Comparison of ENCODE assay signal across 8 cellular contexts in genomic region chr15:67520976-67521769, GRCh38. TPM values are rescaled to one million over a fixed set of nuclear protein-coding genes. Genes with fewer than 3 reads are reported as not detected.
DNase-seq lines count a peak whose midpoint lies in the region; ATAC-seq and TF ChIP-seq lines count a peak whose summit lies in the region.

Gene C15orf61 (plus strand): TSS chr15:67521131. CDS start chr15:67521249, 118 bp downstream.

- H3K9ac ChIP-seq in IMR-90 (ENCODE audit: low read depth, low read length), result peak within 1 kb of the TSS; percentile 89

- H3K4me1 ChIP-seq in DOHH2 (ENCODE audit: control insufficient read depth, low read length) (peaks cover 28% of the 10 kb centered on the region), IMR-90 (ENCODE audit: control insufficient read depth, insufficient read depth, low read length) (no peaks in the 10 kb centered on the region), Peyer's patch (peaks cover 0 to 11% (median 0%) of the 10 kb centered on the region in 4 donors)

- no peaks in the 10 kb centered on the region for H3K27me3 ChIP-seq in DOHH2 (ENCODE audit: control insufficient read depth, low read length)
- H3K27me3 ChIP-seq in IMR-90 (ENCODE audit: control insufficient read depth, insufficient read depth, low read length), result no peaks in the 10 kb centered on the region
- H3K27me3 ChIP-seq in Peyer's patch, result no peaks in the 10 kb centered on the region

- TF ChIP-seq CTCF in DOHH2 (IDR thresholded peaks at IDR 0.05; ENCODE audit: low read depth, low read length, poor library complexity, severe bottlenecking) (no peak), IMR-90 (conservative IDR thresholded peaks at IDR 0.05; ENCODE audit: low read depth, low read length) (no peak), Peyer's patch (IDR thresholded peaks at IDR 0.05) (peak in 2 of 6 experiments; percentile 11 to 32), fibroblast of mammary gland (conservative IDR thresholded peaks at IDR 0.05; ENCODE audit: control insufficient read depth, insufficient read depth, low read depth, low read length) (no peak), natural killer cell (IDR thresholded peaks at IDR 0.05) (no peak)

- H3K27ac ChIP-seq in DOHH2 (ENCODE audit: low read depth, low read length) (peak within 1 kb of the TSS; percentile 66), IMR-90 (ENCODE audit: insufficient read depth, low read length) (peak within 1 kb of the TSS; percentile 94), Peyer's patch (peak within 1 kb of the TSS; percentile 93 to 98 (median 96))

- no peaks in the 10 kb centered on the region for H3K9me3 Mint-ChIP-seq in natural killer cell

- peak within 1 kb of the TSS; percentile 86 for H2BK5ac ChIP-seq in IMR-90 (ENCODE audit: low read depth, low read length, poor library complexity, severe bottlenecking)

- peak; percentile 75 for DNase-seq in IMR-90
- DNase-seq in Peyer's patch, result peak; percentile 82 to 95 (median 93)
- DNase-seq in activated T-helper 1 cell treated with anti-CD3 and anti-CD28 coated beads, Interleukin-2, amount 50 U/mL, for 16 hours (ENCODE audit: low read depth in 1 of 2, low spot score in 1 of 2), result peak; percentile 64 to 77
- peak; percentile 67 for DNase-seq in fibroblast of mammary gland (ENCODE audit: low read depth)
- DNase-seq in natural killer cell, result peak; percentile 83
- peak; percentile 67 to 81 (median 76) for DNase-seq in stimulated activated naive CD4-positive, alpha-beta T cell (lab: John Stamatoyannopoulos, UW)

- CTCF ChIA-PET in IMR-90 (lab: Yijun Ruan, JAX), result interaction anchor here (0.7 kb wide), 1 partner anchor 72 kb away, joined by 3 read pairs; no protein-coding TSS in a partner anchor

- H3K14ac ChIP-seq in IMR-90 (replicated peaks; ENCODE audit: low read depth, low read length), result peak within 1 kb of the TSS; percentile 96

- H2BK15ac ChIP-seq in IMR-90 (ENCODE audit: low read depth, low read length), result peak within 1 kb of the TSS; percentile 16; the same call in 1 of the 3 replicates

- H4K91ac ChIP-seq in IMR-90 (ENCODE audit: insufficient read depth, low read depth, low read length), result peak within 1 kb of the TSS; percentile 83

- H3K36me3 Mint-ChIP-seq in natural killer cell, result no peaks in the 10 kb centered on the region

- H3K4me2 ChIP-seq in DOHH2 (ENCODE audit: low read length) (peak within 1 kb of the TSS; percentile 78), IMR-90 (ENCODE audit: low read depth, low read length) (peak within 1 kb of the TSS; percentile 90)

- H4K8ac ChIP-seq in IMR-90 (ENCODE audit: low read depth in 2 of 2, low read length in 2 of 2), result peak within 1 kb of the TSS; percentile 92 to 98

- H3K4me3 ChIP-seq in DOHH2 (ENCODE audit: low read length), result peak within 1 kb of the TSS; percentile 96
- H3K4me3 ChIP-seq in IMR-90 (ENCODE audit: insufficient read depth, low read depth, low read length), result peak within 1 kb of the TSS; percentile 79
- H3K4me3 ChIP-seq in Peyer's patch, result peak within 1 kb of the TSS; percentile 73 to 85 (median 76)
- peak within 1 kb of the TSS; percentile 75 for H3K4me3 ChIP-seq in fibroblast of mammary gland (ENCODE audit: control insufficient read depth, low read depth, low read length)

- H3K36me3 ChIP-seq in DOHH2 (ENCODE audit: control insufficient read depth, low read length) (peaks cover 3% of the 10 kb centered on the region; the same call in 1 of the 2 replicates), IMR-90 (ENCODE audit: control insufficient read depth, insufficient read depth, low read length) (no peaks in the 10 kb centered on the region), Peyer's patch (no peaks in the 10 kb centered on the region)

- peak within 1 kb of the TSS; percentile 66; the same call in 1 of the 2 replicates for H3K18ac ChIP-seq in IMR-90 (ENCODE audit: low read depth, low read length)

- no peaks in the 10 kb centered on the region for H3K27me3 Mint-ChIP-seq in natural killer cell (ENCODE audit: low read depth in 2 of 2)

- H3K56ac ChIP-seq in IMR-90 (ENCODE audit: extremely low read depth, insufficient read depth, low read length), result peak within 1 kb of the TSS; percentile 54

- POLR2A ChIA-PET in IMR-90 (lab: Charles Lee; ENCODE audit: unreplicated experiment), result no interaction called here

- H3K79me2 ChIP-seq in DOHH2 (ENCODE audit: control insufficient read depth, low read length), result peaks cover 54% of the 10 kb centered on the region

- no peak within 1 kb of the TSS for H2BK20ac ChIP-seq in IMR-90 (ENCODE audit: low read depth, low read length)

- peaks cover 16 to 22% of the 10 kb centered on the region in 2 donors for H3K4me1 Mint-ChIP-seq in natural killer cell

- peak; percentile 69 for TF ChIP-seq POLR2A in IMR-90 (IDR thresholded peaks at IDR 0.05; ENCODE audit: low read depth, low read length)
- TF ChIP-seq POLR2A in Peyer's patch (IDR thresholded peaks at IDR 0.05), result peak; percentile 41 to 83

- H3K4me3 Mint-ChIP-seq in natural killer cell, result peak within 1 kb of the TSS; percentile 93

- no TSS peak for BruUV-seq in IMR-90 (replicated peaks; lab: Mats Ljungman, UMichigan)

- H3K9me3 ChIP-seq in DOHH2 (ENCODE audit: control insufficient read depth, insufficient read depth, low read length) (no peaks in the 10 kb centered on the region), IMR-90 (ENCODE audit: control insufficient read depth, insufficient read depth, low read length) (no peaks in the 10 kb centered on the region), Peyer's patch (no peaks in the 10 kb centered on the region)

- H3F3A ChIP-seq in DOHH2 (ENCODE audit: control insufficient read depth, insufficient read depth), result no peaks in the 10 kb centered on the region

- peak within 1 kb of the TSS; percentile 99 for H2AFZ ChIP-seq in IMR-90 (replicated peaks; ENCODE audit: low read length, poor library complexity)

- H3K9me2 ChIP-seq in DOHH2 (replicated peaks; ENCODE audit: control insufficient read depth, low read length), result no peaks in the 10 kb centered on the region

- H3K27ac Mint-ChIP-seq in natural killer cell, result peak within 1 kb of the TSS; percentile 93 to 96

- no peak for TF ChIP-seq RAD21 in IMR-90 (IDR thresholded peaks at IDR 0.05; ENCODE audit: low read length)

- H2AK9ac ChIP-seq in IMR-90 (replicated peaks; ENCODE audit: low read depth, low read length, poor library complexity), result peak within 1 kb of the TSS; percentile 68

- peak within 1 kb of the TSS; percentile 35; the same call in 1 of the 2 replicates for H2AK5ac ChIP-seq in IMR-90 (ENCODE audit: low read depth, low read length)

- in situ Hi-C loops in IMR-90 (cut with MboI; ENCODE audit: low sequenced_read_pairs), result no loop called here

- intact Hi-C loops in IMR-90 (cut with micrococcal nuclease) (no loop called here), natural killer cell (cut with micrococcal nuclease) (loop anchor here (1.0 kb wide), 1 partner anchor 319 kb away; the partner anchor contains the start of gene RNU6-1)

- peak within 1 kb of the TSS; percentile 79 for H2BK120ac ChIP-seq in IMR-90 (ENCODE audit: low read depth, low read length)

- no peaks in the 10 kb centered on the region for H3K9me1 ChIP-seq in IMR-90 (ENCODE audit: insufficient read depth, low read length)

- H4K20me1 ChIP-seq in DOHH2 (ENCODE audit: control insufficient read depth, insufficient read depth, low read depth, low read length) (no peaks in the 10 kb centered on the region), IMR-90 (ENCODE audit: insufficient read depth, low read length) (peaks cover 3% of the 10 kb centered on the region; the same call in 1 of the 2 replicates)

- ATAC-seq in GM21576 (IDR thresholded peaks at IDR 0.05; ENCODE audit: unreplicated experiment) (peak; percentile 73), IMR-90 (ENCODE audit: low read depth) (peak; percentile 84), natural killer cell (peak; percentile 79 to 89 (median 81))

- H3K4ac ChIP-seq in IMR-90 (ENCODE audit: low read depth, low read length), result peak within 1 kb of the TSS; percentile 90

- H3K79me1 ChIP-seq in IMR-90 (ENCODE audit: low read depth in 1 of 2, low read length in 2 of 2), result peaks cover 7 to 26% of the 10 kb centered on the region in 2 experiments; a peak in 3 of 4 replicates

- peak within 1 kb of the TSS; percentile 84 for H3K23ac ChIP-seq in IMR-90 (ENCODE audit: low read depth, low read length)

- H4K5ac ChIP-seq in IMR-90 (ENCODE audit: low read depth, low read length), result peak within 1 kb of the TSS; percentile 81

- dilution Hi-C loops in IMR-90 (cut with HindIII; ENCODE audit: low sequenced_read_pairs, unreplicated experiment), result no loop called here

- 1% methylated on average over 40 of the region's 97 CpGs; no CpG with 5 or more reads in 1 of the 2 experiments for WGBS in IMR-90 (ENCODE audit: extremely low coverage in 2 of 2, insufficient read length in 1 of 2), 2 experiments

TF ChIP-seq in IMR-90, 13 proteins besides CTCF, POLR2A, EP300 and RAD21:
- TF ChIP-seq CEBPB (IDR thresholded peaks at IDR 0.05; ENCODE audit: low read depth, low read length) (no peak), MAFK (IDR thresholded peaks at IDR 0.05; ENCODE audit: low read depth, low read length) (peak; percentile 64), CHD1 (IDR thresholded peaks at IDR 0.05; ENCODE audit: low read depth, low read length) (0 out of 2 replicates have a peak, but pooled peaks have one; percentile 38), USF2 (IDR thresholded peaks at IDR 0.05; ENCODE audit: low read depth, low read length) (peak; percentile 91), MXI1 (IDR thresholded peaks at IDR 0.05; ENCODE audit: borderline replicate concordance, low read depth, low read length) (peak; percentile 40; the same call in 1 of the 2 replicates), MAZ (IDR thresholded peaks at IDR 0.05; ENCODE audit: borderline replicate concordance, low read depth, low read length) (peak; percentile 82), RCOR1 (IDR thresholded peaks at IDR 0.05; ENCODE audit: insufficient replicate concordance, low read length) (no peak), BHLHE40 (IDR thresholded peaks at IDR 0.05; ENCODE audit: low read depth, low read length) (peak; percentile 88)
TF ChIP-seq in IMR-90: peak in this region for 6.

RNA-seq across cellular contexts. Expression of gene C15orf61, which starts in this region (rescaled TPM):
- 1.4 and 1.7 TPM in 2 replicates for total RNA-seq in IMR-90 (2012; rRNA removed)
- polyA plus RNA-seq in IMR-90 (2012; rRNA removed), result 2.5 TPM in 2 replicates
- polyA plus RNA-seq in IMR-90 (2012; cell fraction: cytosol; rRNA removed), result 1.4 and 3.2 TPM in 2 replicates
- polyA plus RNA-seq in IMR-90 (2012; cell fraction: nucleus; rRNA removed; ENCODE audit: low replicate concordance), result 1.8 and 1.9 TPM in 2 replicates
- 10 to 100 TPM in 1 of 4 donors, 1 to 10 TPM in 3; 2.5 to 10.7 (median 7.6) TPM for total RNA-seq in Peyer's patch
- total RNA-seq in natural killer cell, result 10 to 100 TPM in 2 of 3 donors, 1 to 10 TPM in 1; 8.7 to 16.4 (median 12.6) TPM

Comparison
In these comparisons a context has a peak if more than half of its experiments do, and no peak if none do; other contexts are left out.
1. Peak in every context shown above with its lines: DNase-seq, ATAC-seq, H3K4me3 ChIP-seq and H3K27ac ChIP-seq.